Comparison of ENCODE assay signal across 22 cellular contexts in genomic region chr6:108633436-108633835, GRCh38.
"Had no signal": no experiment of that assay in that cellular context is flagged by ENCODE, and none has a peak within 500 bp of the region (broad histone marks: within the 10 kb centered on the region; RNA-seq: fewer than 3 reads in every experiment).

No MANE protein-coding gene starts in this region.

- H3K27ac Mint-ChIP-seq: activated CD4-positive, alpha-beta memory T cell treated with anti-CD3 and anti-CD28 coated beads, Interleukin-2, amount 10 ng/mL, durations not matched to agents 7 days and 5 days; activated CD4-positive, alpha-beta T cell treated with anti-CD3 and anti-CD28 coated beads, Interleukin-2, amount 10 ng/mL, durations not matched to agents 24 days and 14 days; activated CD8-positive, alpha-beta memory T cell treated with anti-CD3 and anti-CD28 coated beads, Interleukin-2, amount 10 ng/mL, durations not matched to agents 7 days and 5 days; activated naive CD8-positive, alpha-beta T cell treated with anti-CD3 and anti-CD28 coated beads for 36 hours; activated T-helper 1 cell treated with anti-CD3 and anti-CD28 coated beads, Interleukin-12 subunit alpha, Interleukin-12 subunit beta, Interleukin-2, Interleukin-4 antibody, amounts not matched to agents 30 ng/mL and 10 ng/mL and 1 ng/mL, durations not matched to agents 14 hours and 24 hours and 36 hours; nephron progenitor cell; T-helper 1 cell treated with Interleukin-12 subunit alpha and Interleukin-12 subunit beta and Interleukin-4 antibody, amounts not matched to agents 30 μg/mL and 1 μg/mL, for 36 hours had no signal

- H3K27ac ChIP-seq: hepatocyte, left lung, upper lobe of right lung had no signal

- H2AFZ ChIP-seq: hepatocyte had no signal

- DNase-seq: activated CD4-positive, alpha-beta memory T cell treated with anti-CD3 and anti-CD28 coated beads, Interleukin-2, amount 10 ng/mL, durations not matched to agents 7 days and 5 days; activated CD4-positive, alpha-beta T cell treated with anti-CD3 and anti-CD28 coated beads, Interleukin-2, amount 10 ng/mL, durations not matched to agents 24 days and 14 days; activated CD8-positive, alpha-beta memory T cell treated with anti-CD3 and anti-CD28 coated beads, Interleukin-2, amount 10 ng/mL, durations not matched to agents 7 days and 5 days; activated gamma-delta T cell; activated naive CD8-positive, alpha-beta T cell treated with anti-CD3 and anti-CD28 coated beads for 36 hours; central memory CD4-positive, alpha-beta T cell; erythroblast; foreskin fibroblast; glutamatergic neuron; immature natural killer cell; kidney glomerular epithelial cell; left lung; mammary epithelial cell; nephron progenitor cell; stimulated activated CD4-positive, alpha-beta T cell treated with anti-CD3 and anti-CD28 coated beads, Interleukin-4, amount 100 ng/mL, for 4 hours; stimulated activated naive CD8-positive, alpha-beta T cell treated with anti-CD3 and anti-CD28 coated beads, Interleukin-15, Interleukin-2, amounts not matched to agents 100 U/mL and 50 U/mL, for 24 hours; upper lobe of right lung had no signal

- ATAC-seq: activated CD8-positive, alpha-beta memory T cell treated with anti-CD3 and anti-CD28 coated beads, Interleukin-2, amount 10 ng/mL, durations not matched to agents 7 days and 5 days; left lung; stimulated activated naive CD8-positive, alpha-beta T cell treated with anti-CD3 and anti-CD28 coated beads, Interleukin-15, Interleukin-2, amounts not matched to agents 100 U/mL and 50 U/mL, for 24 hours; upper lobe of right lung had no signal

- H3K9me3 Mint-ChIP-seq: activated CD4-positive, alpha-beta memory T cell treated with anti-CD3 and anti-CD28 coated beads, Interleukin-2, amount 10 ng/mL, durations not matched to agents 7 days and 5 days; activated CD4-positive, alpha-beta T cell treated with anti-CD3 and anti-CD28 coated beads, Interleukin-2, amount 10 ng/mL, durations not matched to agents 24 days and 14 days; activated naive CD8-positive, alpha-beta T cell treated with anti-CD3 and anti-CD28 coated beads for 36 hours; activated T-helper 1 cell treated with anti-CD3 and anti-CD28 coated beads, Interleukin-12 subunit alpha, Interleukin-12 subunit beta, Interleukin-2, Interleukin-4 antibody, amounts not matched to agents 30 ng/mL and 10 ng/mL and 1 ng/mL, durations not matched to agents 14 hours and 24 hours and 36 hours; immature natural killer cell; nephron progenitor cell; T-helper 1 cell treated with Interleukin-12 subunit alpha and Interleukin-12 subunit beta and Interleukin-4 antibody, amounts not matched to agents 30 μg/mL and 1 μg/mL, for 36 hours had no signal

- H3K9me3 ChIP-seq: left lung, upper lobe of right lung had no signal

- H3K27me3 ChIP-seq: hepatocyte, left lung, upper lobe of right lung had no signal

- FAIRE-seq: astrocyte, endometrium had no signal

- H3K4me3 Mint-ChIP-seq: activated CD4-positive, alpha-beta memory T cell treated with anti-CD3 and anti-CD28 coated beads, Interleukin-2, amount 10 ng/mL, durations not matched to agents 7 days and 5 days; activated CD4-positive, alpha-beta T cell treated with anti-CD3 and anti-CD28 coated beads, Interleukin-2, amount 10 ng/mL, durations not matched to agents 24 days and 14 days; activated CD8-positive, alpha-beta memory T cell treated with anti-CD3 and anti-CD28 coated beads, Interleukin-2, amount 10 ng/mL, durations not matched to agents 7 days and 5 days; activated naive CD8-positive, alpha-beta T cell treated with anti-CD3 and anti-CD28 coated beads for 36 hours; activated T-helper 1 cell treated with anti-CD3 and anti-CD28 coated beads, Interleukin-12 subunit alpha, Interleukin-12 subunit beta, Interleukin-2, Interleukin-4 antibody, amounts not matched to agents 30 ng/mL and 10 ng/mL and 1 ng/mL, durations not matched to agents 14 hours and 24 hours and 36 hours; immature natural killer cell; nephron progenitor cell; T-helper 1 cell treated with Interleukin-12 subunit alpha and Interleukin-12 subunit beta and Interleukin-4 antibody, amounts not matched to agents 30 μg/mL and 1 μg/mL, for 36 hours had no signal

- H3K4me2 ChIP-seq: hepatocyte had no signal

- H3K36me3 Mint-ChIP-seq: activated CD8-positive, alpha-beta memory T cell treated with anti-CD3 and anti-CD28 coated beads, Interleukin-2, amount 10 ng/mL, durations not matched to agents 7 days and 5 days; activated naive CD8-positive, alpha-beta T cell treated with anti-CD3 and anti-CD28 coated beads for 36 hours; immature natural killer cell had no signal

- H3K4me3 ChIP-seq: hepatocyte, left lung, upper lobe of right lung had no signal

- H3K36me3 ChIP-seq: left lung, upper lobe of right lung had no signal

- H3K27me3 Mint-ChIP-seq: activated CD4-positive, alpha-beta memory T cell treated with anti-CD3 and anti-CD28 coated beads, Interleukin-2, amount 10 ng/mL, durations not matched to agents 7 days and 5 days; activated CD8-positive, alpha-beta memory T cell treated with anti-CD3 and anti-CD28 coated beads, Interleukin-2, amount 10 ng/mL, durations not matched to agents 7 days and 5 days; activated naive CD8-positive, alpha-beta T cell treated with anti-CD3 and anti-CD28 coated beads for 36 hours had no signal
